In the genomic region with DNA sequence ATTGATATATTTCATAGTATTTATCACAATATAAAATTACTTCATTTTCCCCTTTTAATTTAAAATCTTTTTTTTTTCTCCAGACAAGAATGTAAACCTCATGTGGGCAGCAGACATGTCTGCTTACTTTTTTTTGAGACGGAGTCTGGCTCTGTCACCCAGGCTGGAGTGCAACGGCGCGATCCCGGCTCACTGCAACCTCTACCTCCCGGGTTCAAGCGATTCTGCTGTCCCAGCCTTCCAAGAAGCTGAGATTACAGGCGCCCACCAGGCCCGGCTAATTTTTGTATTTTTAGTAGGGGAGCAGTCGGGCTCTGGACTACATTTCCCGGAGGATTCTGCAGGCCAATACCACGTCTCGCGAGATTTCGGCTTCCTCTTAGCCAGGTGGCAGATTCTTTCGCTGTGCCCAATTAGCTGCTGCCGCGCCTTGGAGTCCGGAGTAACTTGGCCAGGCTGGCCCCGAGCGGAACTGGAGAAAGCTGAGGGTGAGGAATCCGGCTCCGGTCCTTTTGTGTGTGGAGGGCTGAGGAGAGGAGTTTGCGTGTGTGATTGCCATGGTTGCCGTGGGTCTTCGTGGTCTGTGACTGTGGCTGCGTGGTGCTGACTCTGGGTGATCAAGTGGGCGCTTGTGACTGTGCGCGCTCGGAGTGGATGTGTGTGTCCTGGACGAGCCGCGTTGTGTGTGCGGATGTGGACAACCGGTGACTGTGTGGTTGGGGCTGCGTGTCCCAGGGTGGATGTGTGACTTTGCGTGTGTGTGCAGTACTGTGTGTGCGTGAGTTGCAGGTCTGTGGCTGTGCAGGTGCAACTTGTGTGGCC, we compare ENCODE assay signal across 8 cellular contexts.
DNase-seq lines count a peak whose midpoint lies in the region; ATAC-seq and TF ChIP-seq lines count a peak whose summit lies in the region.
"Not testable (repeated sequence)": the region's sequence is repeated elsewhere in the genome, so short reads cannot be mapped to it uniquely, and the experiment has no call there.

No MANE protein-coding gene starts in this region.

- DNase-seq in GM04504 (ENCODE audit: low read depth) (peak; percentile 80), KBM-7 (peak; percentile 88), SW480 (ENCODE audit: low spot score) (peak; percentile 97), epithelial cell of esophagus (ENCODE audit: low read depth) (peak; percentile 94), left lung (peak; percentile 87 to 94), sciatic nerve (ENCODE audit: low spot score) (peak; percentile 95), thyroid gland (peak; percentile 95 to 96)
- peak; percentile 75 for DNase-seq in activated naive CD4-positive, alpha-beta T cell treated with anti-CD3 and anti-CD28 coated beads for 36 hours

- not testable (repeated sequence) for H3K36me3 Mint-ChIP-seq in activated naive CD4-positive, alpha-beta T cell treated with anti-CD3 and anti-CD28 coated beads for 36 hours (ENCODE audit: low read depth)

- ATAC-seq in left lung, sciatic nerve: not testable (repeated sequence)

- not testable (repeated sequence) for H3K27me3 Mint-ChIP-seq in activated naive CD4-positive, alpha-beta T cell treated with anti-CD3 and anti-CD28 coated beads for 36 hours (ENCODE audit: low read depth)

- not testable (repeated sequence) for TF ChIP-seq CTCF in epithelial cell of esophagus (IDR thresholded peaks at IDR 0.05; ENCODE audit: insufficient read depth, low read depth, low read length, missing control alignments); left lung (IDR thresholded peaks at IDR 0.05); thyroid gland (IDR thresholded peaks at IDR 0.05)

- H3K9me3 ChIP-seq in left lung, thyroid gland: not testable (repeated sequence)

- H3K36me3 ChIP-seq in left lung, thyroid gland: not testable (repeated sequence)

- WGBS in thyroid gland, 2 donors = 24 to 48% methylated on average over 39 of the region's 39 CpGs

- H3K4me3 Mint-ChIP-seq in activated naive CD4-positive, alpha-beta T cell treated with anti-CD3 and anti-CD28 coated beads for 36 hours = peak overlapping the region; percentile 90

- not testable (repeated sequence) for H3K4me1 ChIP-seq in left lung, thyroid gland

- CTCF ChIA-PET in activated naive CD4-positive, alpha-beta T cell treated with anti-CD3 and anti-CD28 coated beads for 36 hours (lab: Charles Lee) = not testable (repeated sequence)

- peak overlapping the region; percentile 82 to 87 for H3K27ac ChIP-seq in left lung
- peak overlapping the region; percentile 55 to 91 (median 70) for H3K27ac ChIP-seq in thyroid gland

- H3K4me1 Mint-ChIP-seq in activated naive CD4-positive, alpha-beta T cell treated with anti-CD3 and anti-CD28 coated beads for 36 hours (ENCODE audit: low read depth) = not testable (repeated sequence)

- H3K4me3 ChIP-seq in epithelial cell of esophagus (ENCODE audit: low read length) = peak overlapping the region; percentile 64
- H3K4me3 ChIP-seq in left lung = peak overlapping the region; percentile 45 to 46
- peak overlapping the region; percentile 25 to 85 (median 34) for H3K4me3 ChIP-seq in thyroid gland (replicated peaks in 1 of 3)

- intact Hi-C loops in activated naive CD4-positive, alpha-beta T cell treated with anti-CD3 and anti-CD28 coated beads for 36 hours (cut with micrococcal nuclease); left lung (cut with DNase I); sciatic nerve (cut with DNase I); thyroid gland (cut with DNase I): not testable (repeated sequence)

- H3K27me3 ChIP-seq in left lung, thyroid gland: not testable (repeated sequence)

- peak in 1 of 2 donors; percentile 90 for TF ChIP-seq POLR2A in thyroid gland (IDR thresholded peaks at IDR 0.05)

- in situ Hi-C loops in KBM-7 (cut with MboI; ENCODE audit: low pct_unique_long_range_greater_than_20kb, low sequenced_read_pairs) = not testable (repeated sequence)

- H3K9me3 Mint-ChIP-seq in activated naive CD4-positive, alpha-beta T cell treated with anti-CD3 and anti-CD28 coated beads for 36 hours = not testable (repeated sequence)

- peak overlapping the region; percentile 77 for H3K27ac Mint-ChIP-seq in activated naive CD4-positive, alpha-beta T cell treated with anti-CD3 and anti-CD28 coated beads for 36 hours
